In genomic region chr1:38763106-38763505, GRCh38 we compare ENCODE assay signal across 7 cellular contexts.
"Had no signal": no experiment of that assay in that cellular context is flagged by ENCODE, and none has a peak within 500 bp of the region (broad histone marks: within the 10 kb centered on the region; RNA-seq: fewer than 3 reads in every experiment).

No MANE protein-coding gene starts in this region.

- H3K4me2 ChIP-seq: GM23338, KMS-11 had no signal

- DNase-seq: H9, HCEC 1CT, KBM-7 had no signal

- H2AFZ ChIP-seq: GM23338 had no signal

- ATAC-seq: GM23338, HepG2 had no signal

- H3K9ac ChIP-seq: KMS-11 had no signal

- H3K4me3 ChIP-seq: GM23338 had no signal

- H3K27ac ChIP-seq: HL-60, KMS-11 had no signal
